Comparison of ENCODE assay signal across 20 cellular contexts in genomic region chr11:92605667-92606066, GRCh38.
"Had no signal": no experiment of that assay in that cellular context is flagged by ENCODE, and none has a peak within 500 bp of the region (broad histone marks: within the 10 kb centered on the region; RNA-seq: fewer than 3 reads in every experiment).

No MANE protein-coding gene starts in this region.

- H3K27ac ChIP-seq: coronary artery, dorsolateral prefrontal cortex, esophagus muscularis mucosa, gastrocnemius medialis, heart right ventricle, left lung, lower lobe of right lung had no signal

- H3K27me3 Mint-ChIP-seq: naive B cell had no signal

- H3K9me3 Mint-ChIP-seq: mesothelial cell of epicardium, naive B cell had no signal

- H3K27me3 ChIP-seq: dorsolateral prefrontal cortex, esophagus muscularis mucosa, gastrocnemius medialis, heart right ventricle, left lung had no signal

- H3K9me3 ChIP-seq: esophagus muscularis mucosa, gastrocnemius medialis, heart right ventricle, left lung, lower lobe of right lung, mucosa of descending colon had no signal

- H3K36me3 Mint-ChIP-seq: mesothelial cell of epicardium, naive B cell had no signal

- DNase-seq: dermis blood vessel endothelial cell; dorsolateral prefrontal cortex; effector CD4-positive, alpha-beta T cell; effector memory CD4-positive, alpha-beta T cell; foreskin fibroblast; foreskin melanocyte; gastrocnemius medialis; glutamatergic neuron; heart right ventricle; hippocampal formation; left cardiac atrium; left lung; left ventricle myocardium superior; lower lobe of right lung; mesenchymal stem cell; mucosa of descending colon; naive B cell had no signal

- H3K36me3 ChIP-seq: esophagus muscularis mucosa, gastrocnemius medialis, heart right ventricle, left lung, lower lobe of right lung had no signal

- H3K4me1 Mint-ChIP-seq: mesothelial cell of epicardium, naive B cell had no signal

- H3K4me3 Mint-ChIP-seq: mesothelial cell of epicardium, naive B cell had no signal

- H3K27ac Mint-ChIP-seq: mesothelial cell of epicardium had no signal

- H3K4me1 ChIP-seq: esophagus muscularis mucosa, gastrocnemius medialis, heart right ventricle, left lung, lower lobe of right lung had no signal

- ATAC-seq: gastrocnemius medialis, heart right ventricle, left cardiac atrium, left lung, left ventricle myocardium superior, lower lobe of right lung, mucosa of descending colon had no signal

- H3K4me3 ChIP-seq: coronary artery, dorsolateral prefrontal cortex, esophagus muscularis mucosa, gastrocnemius medialis, heart right ventricle, left lung, lower lobe of right lung, mucosa of descending colon had no signal
